Comparison of ENCODE assay signal across 23 cellular contexts in the genomic region with DNA sequence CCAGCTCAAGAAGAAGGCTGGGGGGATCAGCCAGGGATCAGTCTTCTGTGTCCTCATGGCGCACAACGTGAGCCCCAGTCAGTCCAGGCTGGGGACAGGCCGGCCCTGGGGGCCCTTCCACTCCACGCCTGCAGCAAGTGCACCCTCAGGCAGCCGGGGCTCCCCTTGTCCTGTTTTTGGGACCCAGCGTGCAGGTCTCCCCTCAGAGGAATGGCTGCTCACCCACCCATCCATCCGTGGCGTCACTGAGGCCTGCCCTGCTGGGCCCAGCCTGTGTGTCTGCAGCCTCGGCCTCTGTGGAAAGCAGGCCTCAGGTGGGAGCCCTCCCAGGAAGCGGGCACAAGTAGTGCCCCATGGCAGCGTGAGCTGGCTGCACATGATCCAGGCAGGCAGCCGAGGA. TPM values are rescaled to one million over a fixed set of nuclear protein-coding genes. Genes with fewer than 3 reads are reported as not detected.
"Had no signal": no experiment of that assay in that cellular context is flagged by ENCODE, and none has a peak within 500 bp of the region (broad histone marks: within the 10 kb centered on the region; RNA-seq: fewer than 3 reads in every experiment).

No MANE protein-coding gene starts in this region.

- H3K9ac ChIP-seq: SK-N-SH had no signal

- H3K4me2 ChIP-seq: SK-N-SH had no signal

- H3K4me3 ChIP-seq: MG63 had no signal

- DNase-seq: Karpas-422, KG1, MG63, NCI-H1092, NCI-H1105 treated with DMSO at 0.1 percent for 48 hours, NCI-H1417 treated with DMSO at 0.1 percent for 48 hours, NCI-H146, NCI-H1694 treated with DMSO at 0.1 percent for 48 hours, NCI-H2029, NCI-H2081 treated with DMSO at 0.1 percent for 48 hours, NCI-H2171, NCI-H226, NCI-H446, NCI-H510A, NCI-H524 treated with DMSO at 0.1 percent for 48 hours, NCI-H69, NCI-H774, RPMI8226, SHP77, SK-N-SH, SW 1271 had no signal

- H3K9me3 ChIP-seq: MG63, SK-N-SH had no signal

- H3K27me3 ChIP-seq: MG63 had no signal

RNA-seq across cellular contexts. Expression of a gene that starts 52.6 kb away (rescaled TPM):
- total RNA-seq: HT-29, SK-MEL-5 had no signal
- polyA plus RNA-seq: SK-N-SH had no signal
